8 cellular contexts compared by ENCODE assay signal in the genomic region with DNA sequence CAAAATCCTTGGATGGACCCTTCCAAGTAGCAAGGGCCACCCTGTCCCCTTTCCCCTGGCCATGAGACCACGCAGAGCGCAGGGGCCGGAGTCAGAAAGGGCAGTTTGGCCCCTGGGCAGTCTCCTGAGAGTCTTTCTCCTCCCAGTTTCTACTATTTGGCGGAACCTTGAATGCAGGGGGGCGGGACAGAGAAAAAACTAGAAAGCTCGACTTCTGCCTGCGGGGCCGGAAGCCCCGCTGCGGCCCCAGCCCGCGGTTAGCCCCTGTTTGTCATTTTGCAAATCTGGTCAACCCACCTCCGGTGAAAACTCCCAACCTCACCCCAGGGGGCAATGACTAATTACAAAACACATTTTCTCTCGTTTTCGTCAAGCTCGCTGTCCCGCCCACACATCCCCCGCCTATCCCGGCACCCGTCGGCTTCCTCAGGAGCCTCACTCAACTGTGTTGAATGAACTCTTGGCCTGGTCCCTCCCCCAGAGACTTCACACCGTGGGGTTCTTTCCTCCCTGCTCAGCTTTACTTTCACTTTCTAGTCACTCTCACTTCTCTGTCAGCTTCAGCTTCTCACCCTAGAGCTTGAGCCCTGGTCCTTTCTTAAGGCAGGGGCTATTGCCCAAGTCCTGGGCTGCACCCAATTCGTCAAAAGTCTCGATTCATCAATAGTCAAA.
DNase-seq lines count a peak whose midpoint lies in the region; ATAC-seq, FAIRE-seq and TF ChIP-seq lines count a peak whose summit lies in the region.

No MANE protein-coding gene starts in this region.

- no peaks in the 10 kb centered on the region for H3K27me3 ChIP-seq in endothelial cell of umbilical vein (ENCODE audit: control insufficient read depth in 2 of 2, insufficient read depth in 2 of 2, low read length in 2 of 2)

- peak overlapping the region; percentile 79 for H3K4me2 ChIP-seq in endothelial cell of umbilical vein (ENCODE audit: insufficient read depth, low read length)

- POLR2A ChIA-PET in endothelial cell of umbilical vein (lab: Charles Lee) = interaction anchor here (0.8 to 1.7 kb wide), 4 partner anchors 12 to 98 kb away, joined by 3 to 6 read pairs (median 4); partner anchors contain the start of gene IRF2BPL

- no peaks in the 10 kb centered on the region for H3K36me3 ChIP-seq in endothelial cell of umbilical vein (ENCODE audit: control insufficient read depth in 2 of 2, extremely low read depth in 1 of 2, insufficient read depth in 2 of 2, low read length in 2 of 2)

- dilution Hi-C loops in endothelial cell of umbilical vein (cut with MboI; ENCODE audit: extremely low pct_ligation_motif_present, low sequenced_read_pairs) = no loop called here

- peak; percentile 56 for TF ChIP-seq POLR2A in endothelial cell of umbilical vein (IDR thresholded peaks at IDR 0.05; ENCODE audit: low read depth, low read length)

- no peaks in the 10 kb centered on the region for H3K9me1 ChIP-seq in endothelial cell of umbilical vein (replicated peaks; ENCODE audit: control insufficient read depth, extremely low read depth, insufficient read depth, low read length)

- no peaks in the 10 kb centered on the region for H3K9me3 ChIP-seq in endothelial cell of umbilical vein (replicated peaks; ENCODE audit: control insufficient read depth, insufficient read depth, low read length)

- CTCF ChIA-PET in endothelial cell of umbilical vein (lab: Charles Lee) = interaction anchor here (0.6 to 2.8 kb wide), 21 partner anchors 12 to 1972 kb away, joined by 3 to 32 read pairs (median 5); no protein-coding TSS in a partner anchor

- no peak for TF ChIP-seq CTCF in endothelial cell of umbilical vein (IDR thresholded peaks at IDR 0.05; ENCODE audit: extremely low read depth in 1 of 2, insufficient read depth in 1 of 2, low read depth in 1 of 2, low read length in 2 of 2)

- peak; percentile 93 for FAIRE-seq in endothelial cell of umbilical vein (lab: Jason Lieb, UNC)

- H3K27ac ChIP-seq in endothelial cell of umbilical vein (ENCODE audit: insufficient read depth, low read depth, low read length) = peak overlapping the region; percentile 76

- peak overlapping the region; percentile 64 for H3K9ac ChIP-seq in endothelial cell of umbilical vein (replicated peaks; ENCODE audit: extremely low read depth, insufficient read depth, low read length)

- intact Hi-C loops in endothelial cell of umbilical vein (cut with micrococcal nuclease) = loop anchor here (1.0 kb wide), 1 partner anchor 94 kb away; no protein-coding TSS in a partner anchor

- peak; percentile 79 for ATAC-seq in GM18868 (IDR thresholded peaks at IDR 0.05; ENCODE audit: unreplicated experiment)
- peak; percentile 65 for ATAC-seq in HG03095 (IDR thresholded peaks at IDR 0.05; ENCODE audit: unreplicated experiment)

- peak overlapping the region in 2 of 3 experiments; percentile 17 to 43 for H3K4me3 ChIP-seq in endothelial cell of umbilical vein (replicated peaks in 1 of 3; ENCODE audit: insufficient read depth in 1 of 3, low read depth in 1 of 3, low read length in 3 of 3)

- BruUV-seq in endothelial cell of umbilical vein (replicated peaks; lab: Mats Ljungman, UMichigan) = no TSS peak

- peak overlapping the region; percentile 35 for H2AFZ ChIP-seq in endothelial cell of umbilical vein (ENCODE audit: low read depth, low read length)

- H4K20me1 ChIP-seq in endothelial cell of umbilical vein (replicated peaks; ENCODE audit: control insufficient read depth, extremely low read depth, insufficient read depth, low read length) = no peaks in the 10 kb centered on the region

- DNase-seq in AG08396 (ENCODE audit: low spot score) = peak; percentile 85
- DNase-seq in NOMO-1 (lab: John Stamatoyannopoulos, UW; ENCODE audit: unreplicated experiment in 2 of 2) = peak; percentile 93 to 99
- DNase-seq in activated CD8-positive, alpha-beta memory T cell treated with anti-CD3 and anti-CD28 coated beads, Interleukin-2, amount 50 U/mL, for 4 hours = peak; percentile 97
- peak; percentile 91 for DNase-seq in endothelial cell of umbilical vein (ENCODE audit: low read depth, low spot score)
- DNase-seq in mucosa of gallbladder (ENCODE audit: low spot score) = peak; percentile 85
- peak; percentile 89 to 90 for DNase-seq in stimulated activated CD8-positive, alpha-beta memory T cell treated with anti-CD3 and anti-CD28 coated beads, Interleukin-4, amount 100 ng/mL, for 1 hour (ENCODE audit: low read depth in 2 of 2, low spot score in 1 of 2)

- peaks cover 48% of the 10 kb centered on the region for H3K4me1 ChIP-seq in endothelial cell of umbilical vein (ENCODE audit: control insufficient read depth, extremely low read depth, insufficient read depth, low read length)

- peaks cover 2% of the 10 kb centered on the region for H3K79me2 ChIP-seq in endothelial cell of umbilical vein (ENCODE audit: control insufficient read depth, insufficient read depth, low read length)

TF ChIP-seq in endothelial cell of umbilical vein, 7 proteins besides CTCF, POLR2A, EP300 and RAD21:
- TF ChIP-seq POLR2AphosphoS5 (IDR thresholded peaks at IDR 0.05; ENCODE audit: insufficient read depth, low read depth, low read length) (peak; percentile 79), FOS (IDR thresholded peaks at IDR 0.05; ENCODE audit: borderline replicate concordance, insufficient read depth, low read length) (peak; percentile 54), MYC (IDR thresholded peaks at IDR 0.05; ENCODE audit: low read depth, low read length) (no peak), GATA2 (IDR thresholded peaks at IDR 0.05; ENCODE audit: insufficient read depth, insufficient read length, low read depth, low read length) (peak; percentile 34)
TF ChIP-seq in endothelial cell of umbilical vein: peak in this region for 3.

Comparison
In these comparisons a context has a peak if more than half of its experiments do, and no peak if none do; other contexts are left out.
1. Peak in every context shown above with its lines: DNase-seq, ATAC-seq, H3K4me3 ChIP-seq and H3K27ac ChIP-seq.